26 cellular contexts compared by ENCODE assay signal in the genomic region with DNA sequence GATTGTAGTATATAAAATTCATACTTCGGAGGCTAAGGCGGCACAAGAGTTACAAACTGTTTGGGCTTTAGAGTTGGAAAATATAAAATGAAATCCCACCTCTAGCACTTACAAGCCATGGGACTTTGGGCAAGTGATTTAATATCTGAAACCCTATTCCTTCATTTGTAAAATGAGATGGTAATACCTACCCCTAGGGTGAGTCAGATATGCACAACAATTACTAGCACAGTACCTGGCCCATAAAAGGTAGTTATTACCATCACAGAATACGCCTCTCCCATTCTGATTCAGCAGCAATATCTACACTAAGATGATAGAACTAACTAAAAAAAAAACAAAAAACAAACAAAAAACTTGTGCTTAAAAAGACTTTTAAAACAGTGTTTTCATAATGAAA. TPM values are rescaled to one million over a fixed set of nuclear protein-coding genes. Genes with fewer than 3 reads are reported as not detected.
A peak's percentile ranks its signal among the peaks of the same experiment; 100 is the strongest.
DNase-seq lines count a peak whose midpoint lies in the region; ATAC-seq and TF ChIP-seq lines count a peak whose summit lies in the region.
"Had no signal": no experiment of that assay in that cellular context is flagged by ENCODE, and none has a peak within 500 bp of the region (broad histone marks: within the 10 kb centered on the region; RNA-seq: fewer than 3 reads in every experiment).

No MANE protein-coding gene starts in this region.

- intact Hi-C loops in lower lobe of right lung (cut with DNase I): no loop called here

- DNase-seq in DND-41: no peak
- peak; percentile 86 for DNase-seq in NCI-H1436 treated with DMSO at 0.1 percent for 48 hours (lab: John Stamatoyannopoulos, UW)
- no peak for DNase-seq in neural progenitor cell (ENCODE audit: low spot score)
- DNase-seq in lower lobe of right lung: no peak
- DNase-seq in NOMO-1 treated with dmso at 0.1 percent for 144 hours (lab: John Stamatoyannopoulos, UW; ENCODE audit: unreplicated experiment): no peak
- DNase-seq: activated CD4-positive, alpha-beta T cell treated with anti-CD3 and anti-CD28 coated beads, Interleukin-2, amount 50 U/mL, for 4 hours; activated CD4-positive, CD25-positive, alpha-beta regulatory T cell; activated naive CD4-positive, alpha-beta T cell treated with anti-CD3 and anti-CD28 coated beads, Interleukin-2, amount 50 U/mL, for 16 hours; amygdala; effector memory CD8-positive, alpha-beta T cell; heart right ventricle; NCI-H1048; NCI-H2107; Peyer's patch; right lobe of liver; stimulated activated CD4-positive, alpha-beta T cell treated with anti-CD3 and anti-CD28 coated beads, Interleukin-4, amount 100 ng/mL, for 1 hour; T-helper 1 cell; trophoblast cell had no signal

- H3K27ac Mint-ChIP-seq in activated T-helper 17 cell treated with anti-CD3 and anti-CD28 coated beads, Interleukin-2, amount 50 U/mL, for 72 hours: peak overlapping the region; percentile 54
- H3K27ac Mint-ChIP-seq in neural progenitor cell: no peak overlapping the region
- H3K27ac Mint-ChIP-seq: GM23338 had no signal

- H3K36me3 Mint-ChIP-seq in activated T-helper 17 cell treated with anti-CD3 and anti-CD28 coated beads, Interleukin-2, amount 50 U/mL, for 72 hours (ENCODE audit: low read depth): peaks cover 52% of the 10 kb centered on the region
- H3K36me3 Mint-ChIP-seq in neural progenitor cell: peaks cover 1% of the 10 kb centered on the region

- H3K9ac ChIP-seq in DND-41 (ENCODE audit: low read depth, low read length) (no peak overlapping the region), neural progenitor cell (peak overlapping the region; percentile 19)

- no peak for ATAC-seq in DND-41 (ENCODE audit: insufficient read depth, low read depth)
- ATAC-seq in activated T-helper 17 cell treated with anti-CD3 and anti-CD28 coated beads, Interleukin-2, amount 50 U/mL, for 72 hours (replicated peaks): no peak
- no peak for ATAC-seq in lower lobe of right lung
- ATAC-seq in activated CD4-positive, CD25-positive, alpha-beta regulatory T cell treated with anti-CD3 and anti-CD28 coated beads, Interleukin-2, amount 50 U/mL, for 24 hours: no peak
- ATAC-seq: effector memory CD8-positive, alpha-beta T cell; foreskin keratinocyte; GM23338; heart right ventricle; right lobe of liver had no signal

- no peaks in the 10 kb centered on the region for H4K20me1 ChIP-seq in DND-41 (ENCODE audit: insufficient read depth, low read length)
- H4K20me1 ChIP-seq in neural progenitor cell (ENCODE audit: low read depth): no peaks in the 10 kb centered on the region

- H3K27ac ChIP-seq in DND-41 (ENCODE audit: low read length) (no peak overlapping the region), neural progenitor cell (no peak overlapping the region), lower lobe of right lung (no peak overlapping the region)
- H3K27ac ChIP-seq: cardiac muscle cell, coronary artery, esophagus muscularis mucosa, foreskin keratinocyte, heart right ventricle, Peyer's patch, right lobe of liver had no signal

- H3K27me3 ChIP-seq in DND-41 (ENCODE audit: insufficient read depth, low read length, poor library complexity) (no peaks in the 10 kb centered on the region), neural progenitor cell (no peaks in the 10 kb centered on the region), lower lobe of right lung (ENCODE audit: low read depth) (no peaks in the 10 kb centered on the region)
- H3K27me3 ChIP-seq: cardiac muscle cell, foreskin keratinocyte, heart right ventricle, Peyer's patch, right lobe of liver had no signal

- H3F3A ChIP-seq in neural progenitor cell (ENCODE audit: low read depth): peaks cover 17% of the 10 kb centered on the region

- H3K9me3 Mint-ChIP-seq in activated T-helper 17 cell treated with anti-CD3 and anti-CD28 coated beads, Interleukin-2, amount 50 U/mL, for 72 hours: no peaks in the 10 kb centered on the region
- no peaks in the 10 kb centered on the region for H3K9me3 Mint-ChIP-seq in neural progenitor cell
- H3K9me3 Mint-ChIP-seq: effector memory CD8-positive, alpha-beta T cell; GM23338; neural crest cell had no signal

- H3K4me3 ChIP-seq in DND-41 (ENCODE audit: low read depth in 1 of 2, low read length in 2 of 2): no peak overlapping the region
- no peak overlapping the region for H3K4me3 ChIP-seq in neural progenitor cell
- no peak overlapping the region for H3K4me3 ChIP-seq in lower lobe of right lung
- H3K4me3 ChIP-seq: cardiac muscle cell, coronary artery, esophagus muscularis mucosa, GM23338, heart right ventricle, Peyer's patch, right lobe of liver had no signal

- H3K36me3 ChIP-seq in DND-41 (ENCODE audit: insufficient read depth, low read length): peaks cover 34% of the 10 kb centered on the region
- H3K36me3 ChIP-seq in neural progenitor cell: peaks cover 17% of the 10 kb centered on the region
- H3K36me3 ChIP-seq in lower lobe of right lung: peaks cover 35% of the 10 kb centered on the region

- H3K79me2 ChIP-seq in DND-41 (ENCODE audit: insufficient read depth, low read length) (peaks cover 46% of the 10 kb centered on the region), neural progenitor cell (ENCODE audit: low read depth) (peaks cover 45% of the 10 kb centered on the region)

- H3K9me3 ChIP-seq in DND-41 (ENCODE audit: insufficient read depth, low read length, severe bottlenecking) (no peaks in the 10 kb centered on the region), neural progenitor cell (ENCODE audit: low read depth) (no peaks in the 10 kb centered on the region), lower lobe of right lung (no peaks in the 10 kb centered on the region)
- H3K9me3 ChIP-seq: esophagus muscularis mucosa, heart right ventricle, Peyer's patch, right lobe of liver had no signal

- peaks cover 48% of the 10 kb centered on the region for H3K4me1 ChIP-seq in DND-41 (ENCODE audit: insufficient read depth, low read length)
- peaks cover 4% of the 10 kb centered on the region for H3K4me1 ChIP-seq in neural progenitor cell
- H3K4me1 ChIP-seq in lower lobe of right lung: peaks cover 28% of the 10 kb centered on the region
- H3K4me1 ChIP-seq: foreskin keratinocyte had no signal

- peaks cover 6% of the 10 kb centered on the region for H3K4me1 Mint-ChIP-seq in activated T-helper 17 cell treated with anti-CD3 and anti-CD28 coated beads, Interleukin-2, amount 50 U/mL, for 72 hours
- peaks cover 10% of the 10 kb centered on the region for H3K4me1 Mint-ChIP-seq in neural progenitor cell

- peak overlapping the region; percentile 7 for H3K4me3 Mint-ChIP-seq in activated T-helper 17 cell treated with anti-CD3 and anti-CD28 coated beads, Interleukin-2, amount 50 U/mL, for 72 hours
- H3K4me3 Mint-ChIP-seq in neural progenitor cell: no peak overlapping the region
- H3K4me3 Mint-ChIP-seq: effector memory CD8-positive, alpha-beta T cell; GM23338; neural crest cell had no signal

- H3K4me2 ChIP-seq in DND-41 (ENCODE audit: insufficient read depth, low read length) (peak overlapping the region; percentile 38; the same call in 1 of the 2 replicates), neural progenitor cell (no peak overlapping the region)
- H3K4me2 ChIP-seq: GM23338 had no signal

- no peaks in the 10 kb centered on the region for H3K27me3 Mint-ChIP-seq in activated T-helper 17 cell treated with anti-CD3 and anti-CD28 coated beads, Interleukin-2, amount 50 U/mL, for 72 hours
- H3K27me3 Mint-ChIP-seq in neural progenitor cell (ENCODE audit: insufficient read depth, low read depth): no peaks in the 10 kb centered on the region
- H3K27me3 Mint-ChIP-seq: effector memory CD8-positive, alpha-beta T cell had no signal

- H2AFZ ChIP-seq in DND-41 (ENCODE audit: low read depth, low read length) (no peak overlapping the region), neural progenitor cell (replicated peaks) (no peak overlapping the region)
- H2AFZ ChIP-seq: GM23338 had no signal

- TF ChIP-seq CTCF in DND-41 (IDR thresholded peaks at IDR 0.05; ENCODE audit: borderline replicate concordance, extremely low read depth, low read length, poor library complexity, severe bottlenecking) (no peak), neural progenitor cell (IDR thresholded peaks at IDR 0.05) (no peak), lower lobe of right lung (IDR thresholded peaks at IDR 0.05) (no peak)

RNA-seq across cellular contexts. Expression of a gene that starts 3.5 kb away (rescaled TPM):
- total RNA-seq in activated T-helper 17 cell treated with anti-CD3 and anti-CD28 coated beads, Interleukin-2, amount 50 U/mL, for 72 hours: 10 to 100 TPM; 31.6 to 34.1 TPM
- total RNA-seq in neural progenitor cell (ENCODE audit: low replicate concordance) (42.7 and 51.4 TPM in 2 replicates), lower lobe of right lung (25.3 TPM)

RNA-seq across cellular contexts. Expression of a gene that starts 34.6 kb away (rescaled TPM):
- 100 to 1,000 TPM in 1 of 2 donors, 10 to 100 TPM in 1; 71.0 to 102 TPM for total RNA-seq in activated T-helper 17 cell treated with anti-CD3 and anti-CD28 coated beads, Interleukin-2, amount 50 U/mL, for 72 hours
- total RNA-seq in neural progenitor cell (ENCODE audit: low replicate concordance): 54.6 and 67.0 TPM in 2 replicates
- total RNA-seq in lower lobe of right lung: 110 TPM

RNA-seq across cellular contexts. Expression of a gene that starts 34.6 kb away (rescaled TPM):
- 10 to 100 TPM in 1 of 2 donors, 1 to 10 TPM in 1; 9.2 to 15.6 TPM for total RNA-seq in activated T-helper 17 cell treated with anti-CD3 and anti-CD28 coated beads, Interleukin-2, amount 50 U/mL, for 72 hours
- total RNA-seq in neural progenitor cell (ENCODE audit: low replicate concordance) (3.8 and 5.8 TPM in 2 replicates), lower lobe of right lung (8.3 TPM)

RNA-seq across cellular contexts. Expression of a gene that starts 43.5 kb away (rescaled TPM):
- 10 to 100 TPM; 19.6 to 19.7 TPM for total RNA-seq in activated T-helper 17 cell treated with anti-CD3 and anti-CD28 coated beads, Interleukin-2, amount 50 U/mL, for 72 hours
- total RNA-seq in neural progenitor cell (ENCODE audit: low replicate concordance): 12.6 and 19.7 TPM in 2 replicates
- total RNA-seq in lower lobe of right lung: 67.9 TPM
